In the genomic region with DNA sequence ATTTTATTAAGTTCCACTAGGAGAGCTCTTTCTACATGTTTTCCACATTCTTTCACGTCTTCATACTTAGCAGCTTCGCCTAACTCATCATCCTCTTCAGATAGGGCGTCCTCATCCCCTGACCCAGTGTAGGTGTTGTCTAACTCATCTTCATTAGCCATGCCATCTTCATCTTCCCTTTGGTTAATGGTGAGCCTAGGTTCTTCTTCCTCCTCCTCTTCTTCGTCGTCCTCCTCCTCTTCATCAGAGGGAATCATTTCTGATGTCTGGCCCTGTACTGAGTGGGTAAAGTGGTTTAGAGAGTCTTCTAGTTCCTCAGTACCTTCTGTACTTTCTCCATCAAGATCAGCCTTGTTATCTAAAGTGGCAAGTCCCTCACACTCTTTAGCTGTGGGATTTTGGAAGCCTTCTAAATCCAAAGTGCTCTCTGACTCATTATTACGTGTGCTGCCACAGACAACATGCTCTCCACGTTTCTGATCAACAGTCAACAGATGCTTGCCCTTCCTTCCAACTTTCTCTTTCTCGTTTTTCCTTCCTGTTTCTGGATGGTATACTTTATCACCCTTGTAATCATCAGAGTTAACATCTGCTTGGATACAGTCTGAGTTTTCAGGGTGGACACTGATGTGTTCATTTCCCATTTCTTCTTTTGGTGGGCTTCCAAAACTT, we compare ENCODE assay signal across 1 cellular context.
TF ChIP-seq lines count a peak whose summit lies in the region.

No MANE protein-coding gene starts in this region.

TF ChIP-seq in GM23338, 12 proteins besides CTCF, POLR2A, EP300 and RAD21 (continued from another document):
- TF ChIP-seq EZH2 (IDR thresholded peaks at IDR 0.05; ENCODE audit: low read depth, unreplicated experiment), result no peak
- TF ChIP-seq NANOG (IDR thresholded peaks at IDR 0.05; ENCODE audit: borderline replicate concordance), result no peak
